Comparison of ENCODE assay signal across 27 cellular contexts in the genomic region with DNA sequence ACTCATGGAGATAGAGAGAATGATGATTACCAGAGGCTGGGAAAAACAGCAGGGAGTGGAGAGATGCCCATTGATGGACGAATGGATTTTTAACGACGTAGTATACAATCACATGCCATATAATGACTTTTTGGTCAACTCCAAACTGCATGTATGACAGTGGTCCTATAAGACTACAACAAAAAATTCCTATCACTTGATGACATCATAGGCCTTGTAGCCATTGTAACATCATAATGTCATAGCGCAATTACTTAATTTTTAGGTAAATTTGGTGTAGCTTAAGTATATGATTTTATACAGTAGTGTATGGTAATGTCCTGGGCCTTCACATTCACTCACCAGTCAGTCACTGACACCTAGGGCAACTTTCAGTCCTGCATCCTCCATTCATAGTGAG.
"Had no signal": no experiment of that assay in that cellular context is flagged by ENCODE, and none has a peak within 500 bp of the region (broad histone marks: within the 10 kb centered on the region; RNA-seq: fewer than 3 reads in every experiment).

No MANE protein-coding gene starts in this region.

- FAIRE-seq: colon, endometrium, endothelial cell of umbilical vein, frontal cortex had no signal

- H3K9me3 ChIP-seq: colonic mucosa had no signal

- H3K27ac ChIP-seq: colonic mucosa, coronary artery, dorsolateral prefrontal cortex, epithelial cell of prostate, esophagus muscularis mucosa, esophagus squamous epithelium, foreskin keratinocyte, gastrocnemius medialis, gastroesophageal sphincter, heart left ventricle, heart right ventricle had no signal

- ATAC-seq: effector memory CD8-positive, alpha-beta T cell; gastrocnemius medialis; gastroesophageal sphincter; heart left ventricle; heart right ventricle had no signal

- H3K4me1 ChIP-seq: colonic mucosa, esophagus muscularis mucosa, esophagus squamous epithelium, foreskin keratinocyte, gastrocnemius medialis, gastroesophageal sphincter had no signal

- H3K4me3 ChIP-seq: colonic mucosa, coronary artery, dorsolateral prefrontal cortex, esophagus muscularis mucosa, esophagus squamous epithelium, gastrocnemius medialis, gastroesophageal sphincter, heart left ventricle, heart right ventricle had no signal

- H3K27me3 ChIP-seq: colonic mucosa, dorsolateral prefrontal cortex, esophagus muscularis mucosa, esophagus squamous epithelium, foreskin keratinocyte, gastrocnemius medialis, gastroesophageal sphincter, heart left ventricle, heart right ventricle had no signal

- H3K36me3 ChIP-seq: colonic mucosa, esophagus muscularis mucosa, esophagus squamous epithelium, gastrocnemius medialis, gastroesophageal sphincter, heart left ventricle, heart right ventricle had no signal

- DNase-seq: colonic mucosa; cortex of kidney; dermis blood vessel endothelial cell; dorsolateral prefrontal cortex; effector CD4-positive, alpha-beta T cell; effector CD8-positive, alpha-beta T cell; effector memory CD4-positive, alpha-beta T cell; effector memory CD8-positive, alpha-beta T cell; endodermal cell; erythroblast; esophagus squamous epithelium; foreskin fibroblast; foreskin melanocyte; gastrocnemius medialis; glutamatergic neuron; head of caudate nucleus; heart left ventricle; heart right ventricle had no signal
